ENCODE assay signal across 23 cellular contexts in the genomic region with DNA sequence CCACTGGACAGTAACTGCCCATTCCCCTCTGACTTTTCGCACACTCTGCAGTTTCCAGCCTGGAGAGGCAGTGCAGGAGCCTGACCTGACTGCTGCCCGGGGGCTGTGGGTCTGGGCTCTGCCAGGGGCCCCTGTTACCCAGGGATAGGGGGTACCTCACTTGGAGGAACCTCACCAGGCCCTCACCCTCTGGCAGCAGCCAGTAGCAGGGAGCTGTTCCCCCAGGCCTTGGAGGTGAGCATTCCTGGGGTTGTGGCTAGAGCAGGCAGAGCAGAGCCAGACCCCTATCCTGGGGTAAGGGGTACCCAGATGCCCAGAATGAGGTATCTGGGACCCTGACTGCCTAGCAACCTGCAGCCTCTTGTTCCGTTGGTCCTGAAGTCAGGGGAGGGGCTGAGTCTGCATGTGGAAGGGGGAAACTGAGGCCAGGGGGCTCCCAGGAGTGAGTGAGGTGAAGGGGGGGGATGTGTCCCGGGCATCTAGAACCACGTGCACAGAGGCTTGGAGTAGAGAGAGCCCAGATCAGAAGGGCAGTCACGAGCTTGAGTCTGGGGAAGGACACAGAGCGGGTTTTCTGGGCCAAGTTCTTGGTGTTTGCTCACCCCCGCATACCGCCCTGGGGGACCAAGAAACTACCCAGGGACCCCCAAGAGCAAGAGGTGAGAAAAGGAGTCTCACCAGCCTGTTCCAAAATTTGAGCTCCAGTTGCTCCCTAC. TPM values are rescaled to one million over a fixed set of nuclear protein-coding genes. Genes with fewer than 3 reads are reported as not detected.
"Had no signal": no experiment of that assay in that cellular context is flagged by ENCODE, and none has a peak within 500 bp of the region (broad histone marks: within the 10 kb centered on the region; RNA-seq: fewer than 3 reads in every experiment).

No MANE protein-coding gene starts in this region.

- H3K27me3 ChIP-seq: brain microvascular endothelial cell, heart left ventricle had no signal

- H3K9me3 ChIP-seq: heart left ventricle, neutrophil had no signal

- H3K36me3 ChIP-seq: brain microvascular endothelial cell, heart left ventricle, neutrophil had no signal

- H3K4me1 Mint-ChIP-seq: activated CD4-positive, alpha-beta T cell treated with anti-CD3 and anti-CD28 coated beads, Interleukin-2, amount 10 ng/mL, durations not matched to agents 24 days and 14 days; activated naive CD8-positive, alpha-beta T cell treated with anti-CD3 and anti-CD28 coated beads, Interleukin-2, amount 10 ng/mL, durations not matched to agents 7 days and 5 days; naive thymus-derived CD4-positive, alpha-beta T cell; T-helper 17 cell had no signal

- H3K4me3 Mint-ChIP-seq: activated CD4-positive, alpha-beta T cell treated with anti-CD3 and anti-CD28 coated beads, Interleukin-2, amount 10 ng/mL, durations not matched to agents 24 days and 14 days; activated CD8-positive, alpha-beta T cell treated with anti-CD3 and anti-CD28 coated beads, Interleukin-2, amount 10 ng/mL, durations not matched to agents 7 days and 5 days; activated naive CD8-positive, alpha-beta T cell treated with anti-CD3 and anti-CD28 coated beads, Interleukin-2, amount 10 ng/mL, durations not matched to agents 7 days and 5 days; dendritic cell treated with granulocyte-macrophage colony-stimulating factor and Interleukin-4, amounts not matched to agents 40 ng/mL and 50 ng/mL, for 4 days; effector memory CD8-positive, alpha-beta T cell; naive thymus-derived CD4-positive, alpha-beta T cell; T-helper 17 cell; WTC11 had no signal

- H3K4me3 ChIP-seq: heart left ventricle, lung, skin epidermis had no signal

- H3K27ac Mint-ChIP-seq: activated CD4-positive, alpha-beta T cell treated with anti-CD3 and anti-CD28 coated beads, Interleukin-2, amount 10 ng/mL, durations not matched to agents 24 days and 14 days; activated CD8-positive, alpha-beta T cell treated with anti-CD3 and anti-CD28 coated beads, Interleukin-2, amount 10 ng/mL, durations not matched to agents 7 days and 5 days; activated naive CD8-positive, alpha-beta T cell treated with anti-CD3 and anti-CD28 coated beads, Interleukin-2, amount 10 ng/mL, durations not matched to agents 7 days and 5 days; dendritic cell treated with granulocyte-macrophage colony-stimulating factor and Interleukin-4, amounts not matched to agents 40 ng/mL and 50 ng/mL, for 4 days; effector memory CD8-positive, alpha-beta T cell; naive thymus-derived CD4-positive, alpha-beta T cell; T-helper 17 cell; WTC11 had no signal

- DNase-seq: activated CD4-positive, alpha-beta T cell treated with anti-CD3 and anti-CD28 coated beads, Interleukin-2, amount 10 ng/mL, durations not matched to agents 24 days and 14 days; activated CD8-positive, alpha-beta T cell treated with anti-CD3 and anti-CD28 coated beads, Interleukin-2, amount 10 ng/mL, durations not matched to agents 7 days and 5 days; activated naive CD4-positive, alpha-beta T cell; activated naive CD8-positive, alpha-beta T cell treated with anti-CD3 and anti-CD28 coated beads, Interleukin-2, amount 10 ng/mL, durations not matched to agents 7 days and 5 days; activated T-cell treated with anti-CD3 and anti-CD28 coated beads for 4 hours; brain microvascular endothelial cell; effector memory CD8-positive, alpha-beta T cell; foreskin melanocyte; left cardiac atrium; naive thymus-derived CD4-positive, alpha-beta T cell; retina; stimulated activated CD4-positive, alpha-beta T cell treated with anti-CD3 and anti-CD28 coated beads, Interleukin-15, amount 100 ng/mL, for 24 hours; stimulated activated CD4-positive, alpha-beta T cell treated with anti-CD3 and anti-CD28 coated beads, Interleukin-4, amount 100 ng/mL, for 24 hours; stimulated activated naive CD4-positive, alpha-beta T cell treated with Interleukin-2 at 50 U/mL for 16 hours; T-helper 17 cell had no signal

- H3K36me3 Mint-ChIP-seq: activated naive CD8-positive, alpha-beta T cell treated with anti-CD3 and anti-CD28 coated beads, Interleukin-2, amount 10 ng/mL, durations not matched to agents 7 days and 5 days; naive thymus-derived CD4-positive, alpha-beta T cell; WTC11 had no signal

- H3K27me3 Mint-ChIP-seq: activated CD4-positive, alpha-beta T cell treated with anti-CD3 and anti-CD28 coated beads, Interleukin-2, amount 10 ng/mL, durations not matched to agents 24 days and 14 days; activated naive CD8-positive, alpha-beta T cell treated with anti-CD3 and anti-CD28 coated beads, Interleukin-2, amount 10 ng/mL, durations not matched to agents 7 days and 5 days had no signal

- H3K9me3 Mint-ChIP-seq: activated CD4-positive, alpha-beta T cell treated with anti-CD3 and anti-CD28 coated beads, Interleukin-2, amount 10 ng/mL, durations not matched to agents 24 days and 14 days; activated naive CD8-positive, alpha-beta T cell treated with anti-CD3 and anti-CD28 coated beads, Interleukin-2, amount 10 ng/mL, durations not matched to agents 7 days and 5 days; dendritic cell treated with granulocyte-macrophage colony-stimulating factor and Interleukin-4, amounts not matched to agents 40 ng/mL and 50 ng/mL, for 4 days; effector memory CD8-positive, alpha-beta T cell; naive thymus-derived CD4-positive, alpha-beta T cell had no signal

- ATAC-seq: activated CD8-positive, alpha-beta T cell treated with anti-CD3 and anti-CD28 coated beads, Interleukin-2, amount 10 ng/mL, durations not matched to agents 7 days and 5 days; effector memory CD8-positive, alpha-beta T cell; heart left ventricle; left cardiac atrium; naive thymus-derived CD4-positive, alpha-beta T cell; T-helper 17 cell had no signal

- H3K27ac ChIP-seq: brain microvascular endothelial cell, heart left ventricle, neutrophil, skin epidermis had no signal

RNA-seq across cellular contexts. Expression of a gene that starts 43.9 kb away (rescaled TPM):
- total RNA-seq: activated CD4-positive, alpha-beta T cell treated with anti-CD3 and anti-CD28 coated beads, Interleukin-2, amount 10 ng/mL, durations not matched to agents 24 days and 14 days; activated CD8-positive, alpha-beta T cell treated with anti-CD3 and anti-CD28 coated beads, Interleukin-2, amount 10 ng/mL, durations not matched to agents 7 days and 5 days; activated naive CD8-positive, alpha-beta T cell treated with anti-CD3 and anti-CD28 coated beads, Interleukin-2, amount 10 ng/mL, durations not matched to agents 7 days and 5 days; fibroblast of lung; heart left ventricle; left cardiac atrium; naive thymus-derived CD4-positive, alpha-beta T cell; urinary bladder; WTC11 had no signal
- polyA plus RNA-seq: fibroblast of lung; heart left ventricle; naive thymus-derived CD4-positive, alpha-beta T cell; urinary bladder had no signal
